In genomic region chr6:150580489-150580888, GRCh38 we compare ENCODE assay signal across 7 cellular contexts.
"Had no signal": no experiment of that assay in that cellular context is flagged by ENCODE, and none has a peak within 500 bp of the region (broad histone marks: within the 10 kb centered on the region; RNA-seq: fewer than 3 reads in every experiment).

No MANE protein-coding gene starts in this region.

- H3K4me3 ChIP-seq: GM23248, HAP-1 had no signal

- ATAC-seq: HCT116 had no signal

- H3K27ac ChIP-seq: GM23248 had no signal

- H3K9me3 ChIP-seq: HAP-1 had no signal

- DNase-seq: GM23248, GOT3, H7, KBM-7 had no signal

- H2AFZ ChIP-seq: GM23248 had no signal

- H3K9ac ChIP-seq: GM23248 had no signal

- FAIRE-seq: HTR-8/SVneo had no signal

- H3K36me3 ChIP-seq: HAP-1 had no signal
